9 cellular contexts compared by ENCODE assay signal in genomic region chr6:43636312-43636667, GRCh38. TPM values are rescaled to one million over a fixed set of nuclear protein-coding genes. Genes with fewer than 3 reads are reported as not detected.
DNase-seq lines count a peak whose midpoint lies in the region; ATAC-seq, FAIRE-seq and TF ChIP-seq lines count a peak whose summit lies in the region.
"Had no signal": no experiment of that assay in that cellular context is flagged by ENCODE, and none has a peak within 500 bp of the region (broad histone marks: within the 10 kb centered on the region; RNA-seq: fewer than 3 reads in every experiment).

No MANE protein-coding gene starts in this region.

- CTCF ChIA-PET in GM10248 (lab: Yijun Ruan, JAX) = interaction anchor here (1.0 to 6.0 kb wide), 5 partner anchors 9 to 442 kb away, joined by 3 to 32 read pairs (median 6); no protein-coding TSS in a partner anchor

- no peak for FAIRE-seq in kidney (lab: Jason Lieb, UNC)

- H3K9me3 ChIP-seq in HUES48 (ENCODE audit: control insufficient read depth, insufficient read depth, low read length) = no peaks in the 10 kb centered on the region
- H3K9me3 ChIP-seq in kidney (ENCODE audit: control insufficient read depth in 1 of 2, low read length in 2 of 2) = no peaks in the 10 kb centered on the region
- no peaks in the 10 kb centered on the region for H3K9me3 ChIP-seq in thoracic aorta

- H3K36me3 ChIP-seq in HUES48 (ENCODE audit: control insufficient read depth, insufficient read depth, low read length) = peaks cover 32% of the 10 kb centered on the region
- peaks cover 3 to 17% of the 10 kb centered on the region in 2 donors for H3K36me3 ChIP-seq in kidney (ENCODE audit: control insufficient read depth in 1 of 2, insufficient read depth in 2 of 2, low read length in 2 of 2)
- H3K36me3 ChIP-seq in thoracic aorta = peaks cover 13% of the 10 kb centered on the region

- intact Hi-C loops in kidney (cut with DNase I) = no loop called here

- no peaks in the 10 kb centered on the region for H3K4me1 ChIP-seq in HUES48 (ENCODE audit: control insufficient read depth, insufficient read depth, low read length)
- peaks cover 0 to 4% of the 10 kb centered on the region in 2 donors for H3K4me1 ChIP-seq in kidney (ENCODE audit: control insufficient read depth in 1 of 2, insufficient read depth in 1 of 2, low read depth in 1 of 2, low read length in 2 of 2)
- H3K4me1 ChIP-seq in thoracic aorta (ENCODE audit: control insufficient read depth in 1 of 2, low read depth in 2 of 2) = peaks cover 14 to 30% of the 10 kb centered on the region in 2 donors

- no peak overlapping the region for H3K27ac ChIP-seq in HUES48 (ENCODE audit: low read depth, low read length)
- H3K27ac ChIP-seq in angular gyrus (ENCODE audit: low read depth, low read length) = peak overlapping the region; percentile 85
- peak overlapping the region in 1 of 2 donors; percentile 77 for H3K27ac ChIP-seq in kidney (ENCODE audit: low read depth in 2 of 2, low read length in 2 of 2)
- H3K27ac ChIP-seq in thoracic aorta = peak overlapping the region; percentile 62 to 67

- H3K4me3 ChIP-seq in GM08714 (ENCODE audit: low read length) (peak overlapping the region; percentile 87), HUES48 (ENCODE audit: low read depth, low read length) (peak overlapping the region; percentile 96), kidney (ENCODE audit: low read length in 2 of 2) (peak overlapping the region; percentile 98), thoracic aorta (peak overlapping the region; percentile 85)

- H3K9ac ChIP-seq in HUES48 (ENCODE audit: low read depth, low read length) (peak overlapping the region; percentile 89), kidney (ENCODE audit: low read length in 2 of 2) (peak overlapping the region; percentile 93 to 96)

- TF ChIP-seq CTCF in kidney (IDR thresholded peaks at IDR 0.05; ENCODE audit: borderline replicate concordance, extremely low read depth, insufficient read depth) (no peak), thoracic aorta (IDR thresholded peaks at IDR 0.05) (no peak), GM10248 (IDR thresholded peaks at IDR 0.05; ENCODE audit: control extremely low read depth, extremely low read depth, low read depth, missing control alignments) (no peak)

- ATAC-seq in thoracic aorta (ENCODE audit: insufficient number of reproducible peaks, low FRiP score, low read depth) = no peak
- no peak for ATAC-seq in GM19328 (IDR thresholded peaks at IDR 0.05; ENCODE audit: unreplicated experiment)

- POLR2A ChIA-PET in GM10248 (lab: Yijun Ruan, JAX) = interaction anchor here (1.2 kb wide), 1 partner anchor 61 kb away, joined by 3 read pairs; the partner anchor contains the start of genes POLH and XPO5

- no peaks in the 10 kb centered on the region for H3K27me3 ChIP-seq in HUES48 (ENCODE audit: control insufficient read depth, insufficient read depth, low read length)
- H3K27me3 ChIP-seq in thoracic aorta (replicated peaks; ENCODE audit: insufficient read depth) = no peaks in the 10 kb centered on the region

- DNase-seq in kidney (no peak), thoracic aorta (ENCODE audit: low spot score) (no peak), GM10248 (ENCODE audit: extremely low spot score) (no peak)
- no peak for DNase-seq in stimulated activated CD4-positive, alpha-beta T cell treated with anti-CD3 and anti-CD28 coated beads, Interleukin-1b, Interleukin-23, amount 100 ng/mL, for 48 hours

RNA-seq across cellular contexts. Expression of gene MAD2L1BP, which starts 0.7 kb away (rescaled TPM):
- 19.0 TPM for total RNA-seq in kidney
- 31.0 TPM for polyA plus RNA-seq in kidney (ENCODE audit: insufficient read depth, low read depth, low replicate concordance)
- 10 to 100 TPM; 11.3 to 24.8 TPM for total RNA-seq in thoracic aorta

RNA-seq across cellular contexts. Expression of gene GTPBP2, which starts 7.2 kb away (rescaled TPM):
- total RNA-seq in kidney (64.6 TPM), thoracic aorta (10 to 100 TPM; 45.9 to 66.1 TPM)
- polyA plus RNA-seq in kidney (ENCODE audit: insufficient read depth, low read depth, low replicate concordance) = 19.7 TPM

RNA-seq across cellular contexts. Expression of gene RSPH9, which starts 8.5 kb away (rescaled TPM):
- 0.16 TPM for total RNA-seq in kidney
- 0.45 TPM for polyA plus RNA-seq in kidney (ENCODE audit: insufficient read depth, low read depth, low replicate concordance)
- total RNA-seq in thoracic aorta = not detected
- total RNA-seq: T-helper 1 cell treated with Interleukin-12 subunit alpha and Interleukin-12 subunit beta and Interleukin-4 antibody, amounts not matched to agents 30 ng/mL and 1 ng/mL, for 36 hours had no signal

RNA-seq across cellular contexts. Expression of gene MRPS18A, which starts 51.3 kb away (rescaled TPM):
- 36.4 TPM for total RNA-seq in kidney
- 103 TPM for polyA plus RNA-seq in kidney (ENCODE audit: insufficient read depth, low read depth, low replicate concordance)
- 10 to 100 TPM; 21.2 to 39.4 TPM for total RNA-seq in thoracic aorta
